In genomic region chr11:83537131-83537610, GRCh38 we compare ENCODE assay signal across 20 cellular contexts.
"Had no signal": no experiment of that assay in that cellular context is flagged by ENCODE, and none has a peak within 500 bp of the region (broad histone marks: within the 10 kb centered on the region; RNA-seq: fewer than 3 reads in every experiment).

No MANE protein-coding gene starts in this region.

- H3K27me3 ChIP-seq: dorsolateral prefrontal cortex, esophagus squamous epithelium, gastrocnemius medialis, heart right ventricle, left lung had no signal

- H3K27ac ChIP-seq: coronary artery, esophagus squamous epithelium, gastrocnemius medialis, heart right ventricle, left lung, lower lobe of right lung had no signal

- H3K36me3 ChIP-seq: esophagus squamous epithelium, gastrocnemius medialis, heart right ventricle, left lung, lower lobe of right lung had no signal

- H3K4me3 ChIP-seq: coronary artery, dorsolateral prefrontal cortex, esophagus squamous epithelium, gastrocnemius medialis, heart right ventricle, left lung, lower lobe of right lung had no signal

- H3K9me3 ChIP-seq: esophagus squamous epithelium, gastrocnemius medialis, heart right ventricle, left lung, lower lobe of right lung had no signal

- DNase-seq: dermis blood vessel endothelial cell; effector CD4-positive, alpha-beta T cell; effector memory CD4-positive, alpha-beta T cell; esophagus squamous epithelium; foreskin fibroblast; foreskin melanocyte; gastrocnemius medialis; glutamatergic neuron; head of caudate nucleus; heart right ventricle; hippocampal formation; left cardiac atrium; left lung; left ventricle myocardium superior; lower lobe of right lung; mesenchymal stem cell; naive thymus-derived CD4-positive, alpha-beta T cell; natural killer cell had no signal

- H3K4me1 ChIP-seq: esophagus squamous epithelium, gastrocnemius medialis, heart right ventricle, lower lobe of right lung had no signal
